ENCODE assay signal across 14 cellular contexts in the genomic region with DNA sequence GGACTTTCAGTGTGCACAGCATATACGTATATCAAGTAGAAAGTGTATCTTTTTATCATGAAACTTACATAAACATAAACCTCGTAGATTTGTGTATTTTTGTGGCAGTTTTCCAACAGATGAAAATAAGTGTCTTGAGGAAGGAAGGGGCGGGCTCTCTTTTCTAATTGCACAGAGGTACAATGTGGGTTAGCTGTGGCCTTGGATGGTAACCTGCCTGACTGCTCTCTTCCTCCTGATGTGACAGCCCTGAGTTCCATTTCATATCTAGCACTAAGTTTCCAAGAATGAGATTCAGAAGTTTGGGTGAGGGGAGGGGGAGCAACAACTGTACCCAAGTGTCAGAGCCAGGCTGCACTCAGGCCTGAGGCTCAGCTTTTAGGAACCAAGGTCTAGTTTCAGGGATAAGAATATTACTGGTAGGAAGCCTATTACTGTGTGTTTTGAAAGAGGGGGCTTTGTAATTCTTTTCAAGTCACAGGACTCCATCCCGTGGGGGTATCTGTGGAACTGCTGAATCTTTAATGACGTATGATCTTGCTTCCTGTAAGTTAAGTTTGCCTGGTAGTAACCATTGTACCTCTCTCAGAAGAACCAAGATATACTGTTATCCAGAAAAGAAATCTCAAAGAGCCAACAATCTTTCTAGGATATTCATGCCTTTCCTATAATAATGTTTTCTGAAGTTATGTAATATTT.
DNase-seq lines count a peak whose midpoint lies in the region; ATAC-seq, FAIRE-seq and TF ChIP-seq lines count a peak whose summit lies in the region.
"Had no signal": no experiment of that assay in that cellular context is flagged by ENCODE, and none has a peak within 500 bp of the region (broad histone marks: within the 10 kb centered on the region; RNA-seq: fewer than 3 reads in every experiment).

No MANE protein-coding gene starts in this region.

- H3K27ac ChIP-seq in ACC112 (ENCODE audit: low read depth, low read length) (peak overlapping the region; percentile 49; the same call in 1 of the 2 replicates), Peyer's patch (no peak overlapping the region)
- H3K27ac ChIP-seq in CD4-positive, alpha-beta memory T cell (ENCODE audit: low read depth, low read length) = no peak overlapping the region
- H3K27ac ChIP-seq: SJCRH30 had no signal

- intact Hi-C loops in CD4-positive, alpha-beta memory T cell (cut with micrococcal nuclease) = loop anchor here (10.0 kb wide), 1 partner anchor 96 kb away; no protein-coding TSS in a partner anchor

- H3K36me3 ChIP-seq in ACC112 (ENCODE audit: insufficient read depth, low read length) (no peaks in the 10 kb centered on the region), Peyer's patch (no peaks in the 10 kb centered on the region)
- H3K36me3 ChIP-seq in CD4-positive, alpha-beta memory T cell (ENCODE audit: insufficient read depth, low read length) = no peaks in the 10 kb centered on the region
- H3K36me3 ChIP-seq: SJCRH30 had no signal

- H3K9me3 ChIP-seq in CD4-positive, alpha-beta memory T cell (ENCODE audit: control insufficient read depth in 1 of 2, low read length in 2 of 2) = no peaks in the 10 kb centered on the region
- H3K9me3 ChIP-seq in T-helper 17 cell (ENCODE audit: control insufficient read depth, low read length, poor library complexity, severe bottlenecking) = no peaks in the 10 kb centered on the region
- no peaks in the 10 kb centered on the region for H3K9me3 ChIP-seq in Peyer's patch
- H3K9me3 ChIP-seq: SJCRH30 had no signal

- H3K27ac Mint-ChIP-seq in CD4-positive, alpha-beta memory T cell = peak overlapping the region; percentile 50 to 95 (median 84)
- H3K27ac Mint-ChIP-seq in T-helper 17 cell = peak overlapping the region; percentile 80

- no peak for TF ChIP-seq CTCF in Peyer's patch (IDR thresholded peaks at IDR 0.05)

- peak; percentile 10 to 30 (median 16) for DNase-seq in CD4-positive, alpha-beta memory T cell
- DNase-seq in T-helper 17 cell (no peak), lung microvascular endothelial cell (ENCODE audit: low read depth in 2 of 2) (peak; percentile 28 to 35), Peyer's patch (no peak), KBM-7 (no peak), GM12892 (ENCODE audit: insufficient read length) (no peak)
- DNase-seq: H7, Karpas-422, NCI-H1417 treated with DMSO at 0.1 percent for 48 hours, NCI-H2081, NCI-H510A treated with DMSO at 0.1 percent for 48 hours, SJCRH30 had no signal

- H3K36me3 Mint-ChIP-seq in CD4-positive, alpha-beta memory T cell = no peaks in the 10 kb centered on the region
- H3K36me3 Mint-ChIP-seq in T-helper 17 cell (ENCODE audit: low read depth) = no peaks in the 10 kb centered on the region

- no peak for FAIRE-seq in GM12892 (lab: Jason Lieb, UNC)
- FAIRE-seq: GM18507 had no signal

- POLR2A ChIA-PET in CD4-positive, alpha-beta memory T cell (lab: Charles Lee; ENCODE audit: partially characterized antibody) = no interaction called here

- H3K4me1 Mint-ChIP-seq in CD4-positive, alpha-beta memory T cell = peaks cover 15 to 39% (median 28%) of the 10 kb centered on the region in 4 donors
- peaks cover 6% of the 10 kb centered on the region for H3K4me1 Mint-ChIP-seq in T-helper 17 cell

- ATAC-seq in T-helper 17 cell = peak; percentile 49

- H3K4me3 ChIP-seq in ACC112 (ENCODE audit: low read depth, low read length) (no peak overlapping the region), Peyer's patch (no peak overlapping the region)
- H3K4me3 ChIP-seq in CD4-positive, alpha-beta memory T cell (ENCODE audit: low read length in 2 of 2) = no peak overlapping the region
- H3K4me3 ChIP-seq: SJCRH30 had no signal

- CTCF ChIA-PET in CD4-positive, alpha-beta memory T cell (lab: Charles Lee; ENCODE audit: partially characterized antibody) = no interaction called here

- in situ Hi-C loops in KBM-7 (cut with MboI; ENCODE audit: low pct_unique_long_range_greater_than_20kb, low sequenced_read_pairs) = no loop called here

- H3K4me3 Mint-ChIP-seq in CD4-positive, alpha-beta memory T cell = peak overlapping the region in 7 of 8 donors; percentile 1 to 77 (median 53)
- no peak overlapping the region for H3K4me3 Mint-ChIP-seq in T-helper 17 cell

- H3K79me2 ChIP-seq in ACC112 (ENCODE audit: control insufficient read depth, insufficient read depth, low read length, unreplicated experiment) = no peaks in the 10 kb centered on the region

- no peak overlapping the region for H2AFZ ChIP-seq in ACC112 (ENCODE audit: low read length, unreplicated experiment)

- TF ChIP-seq POLR2A in Peyer's patch (IDR thresholded peaks at IDR 0.05) (no peak), GM12892 (IDR thresholded peaks at IDR 0.05; ENCODE audit: low read depth, low read length) (no peak)

- no peaks in the 10 kb centered on the region for H3K27me3 Mint-ChIP-seq in CD4-positive, alpha-beta memory T cell
- H3K27me3 Mint-ChIP-seq in T-helper 17 cell = no peaks in the 10 kb centered on the region

- H3K4me1 ChIP-seq in ACC112 (ENCODE audit: control insufficient read depth, insufficient read depth, low read length, unreplicated experiment) = peaks cover 35% of the 10 kb centered on the region
- H3K4me1 ChIP-seq in CD4-positive, alpha-beta memory T cell (ENCODE audit: insufficient read depth, low read length) = no peaks in the 10 kb centered on the region
- H3K4me1 ChIP-seq in Peyer's patch = no peaks in the 10 kb centered on the region
- H3K4me1 ChIP-seq: SJCRH30 had no signal

- H3K27me3 ChIP-seq in ACC112 (ENCODE audit: insufficient read depth, low read length) (no peaks in the 10 kb centered on the region), Peyer's patch (no peaks in the 10 kb centered on the region)
- no peaks in the 10 kb centered on the region for H3K27me3 ChIP-seq in CD4-positive, alpha-beta memory T cell (ENCODE audit: insufficient read depth, low read length)
- H3K27me3 ChIP-seq: SJCRH30 had no signal

- peaks cover 0 to 3% (median 0%) of the 10 kb centered on the region in 8 donors for H3K9me3 Mint-ChIP-seq in CD4-positive, alpha-beta memory T cell

Comparison
In these comparisons a context has a peak if more than half of its experiments do, and no peak if none do; other contexts are left out.
1. DNase-seq: peak in CD4-positive, alpha-beta memory T cell (5 of 5) and lung microvascular endothelial cell (2 of 2); none in T-helper 17 cell (0 of 3), Peyer's patch (0 of 3), KBM-7 (single experiment) and GM12892 (single experiment).